Comparison of ENCODE assay signal across 7 cellular contexts in the genomic region with DNA sequence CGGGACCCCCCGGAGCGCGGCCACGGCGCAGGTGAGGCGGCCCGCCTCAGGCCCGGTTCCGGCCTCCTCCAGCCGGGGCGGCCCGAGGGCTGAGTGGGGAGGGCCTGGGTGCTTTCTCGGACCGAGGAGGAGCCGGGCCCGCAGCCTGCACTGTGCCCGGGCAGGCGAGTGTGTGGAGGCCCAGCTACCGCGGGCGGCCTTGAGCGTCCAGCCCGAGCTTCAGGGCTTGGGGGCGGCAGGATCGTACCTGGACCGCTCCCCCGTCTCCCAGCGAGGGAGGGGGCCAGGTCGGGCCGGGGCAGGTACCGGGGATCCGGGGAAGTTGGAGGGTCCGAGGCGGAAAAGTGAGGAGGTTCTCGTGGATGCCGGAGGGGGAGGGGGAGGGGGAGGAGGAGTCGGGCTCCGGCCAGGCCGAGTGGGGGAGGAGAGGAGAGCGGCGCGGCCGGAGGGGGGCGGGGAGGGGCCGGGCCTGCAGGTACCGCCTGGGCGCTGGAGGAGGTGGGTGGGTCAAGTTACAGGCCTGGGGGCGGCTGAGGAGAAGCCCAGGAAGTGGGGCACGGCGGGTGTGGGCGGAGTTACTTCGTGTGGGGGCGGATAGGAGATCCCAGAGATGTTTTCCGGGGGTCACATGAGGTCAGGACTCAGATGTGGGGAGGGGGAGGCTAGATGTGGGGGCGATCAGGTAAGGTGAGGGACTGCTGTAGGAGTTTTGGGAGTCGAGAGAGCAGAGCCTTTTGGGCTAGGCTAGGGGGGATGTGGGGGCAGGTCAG. TPM values are rescaled to one million over a fixed set of nuclear protein-coding genes. Genes with fewer than 3 reads are reported as not detected.
DNase-seq lines count a peak whose midpoint lies in the region; ATAC-seq and TF ChIP-seq lines count a peak whose summit lies in the region.

No MANE protein-coding gene starts in this region.

- CTCF ChIA-PET in MCF 10A (lab: Yijun Ruan, JAX) = interaction anchor here (0.8 to 1.2 kb wide), 3 partner anchors 10 to 135 kb away, joined by 3 read pairs; no protein-coding TSS in a partner anchor

- no peak overlapping the region for H2AFZ ChIP-seq in OCI-LY3 (ENCODE audit: low read depth, low read length)

- H3K4me1 Mint-ChIP-seq in MCF 10A (ENCODE audit: insufficient read depth, unreplicated experiment) = peaks cover 30% of the 10 kb centered on the region
- peaks cover 79% of the 10 kb centered on the region for H3K4me1 Mint-ChIP-seq in stimulated activated naive CD8-positive, alpha-beta T cell treated with anti-CD3 and anti-CD28 coated beads, Interleukin-15, Interleukin-2, amounts not matched to agents 100 ng/mL and 50 ng/mL, for 24 hours (ENCODE audit: low read depth)

- no peaks in the 10 kb centered on the region for H3K27me3 ChIP-seq in OCI-LY3 (ENCODE audit: low read depth, low read length)

- POLR2A ChIA-PET in MCF 10A (lab: Yijun Ruan, JAX) = interaction anchor here (0.5 to 5.8 kb wide), 13 partner anchors 25 to 330 kb away, joined by 3 to 61 read pairs (median 6); partner anchors contain the start of genes IER2 and STX10

- intact Hi-C loops in MCF 10A (cut with micrococcal nuclease) = loop anchor here (2.0 to 5.0 kb wide), 3 partner anchors 32 to 629 kb away; partner anchors contain the start of genes IER2 and STX10
- intact Hi-C loops in left colon (cut with DNase I, micrococcal nuclease) = no loop called here

- no peaks in the 10 kb centered on the region for H3K9me3 Mint-ChIP-seq in MCF 10A (ENCODE audit: unreplicated experiment)
- H3K9me3 Mint-ChIP-seq in stimulated activated naive CD8-positive, alpha-beta T cell treated with anti-CD3 and anti-CD28 coated beads, Interleukin-15, Interleukin-2, amounts not matched to agents 100 ng/mL and 50 ng/mL, for 24 hours = no peaks in the 10 kb centered on the region

- peaks cover 76% of the 10 kb centered on the region for H3K79me2 ChIP-seq in OCI-LY3 (ENCODE audit: low read length)

- no TSS peak for BruUV-seq in MCF 10A (replicated peaks; lab: Mats Ljungman, UMichigan)

- no peaks in the 10 kb centered on the region for H3K27me3 Mint-ChIP-seq in MCF 10A (ENCODE audit: insufficient read depth, unreplicated experiment)
- H3K27me3 Mint-ChIP-seq in stimulated activated naive CD8-positive, alpha-beta T cell treated with anti-CD3 and anti-CD28 coated beads, Interleukin-15, Interleukin-2, amounts not matched to agents 100 ng/mL and 50 ng/mL, for 24 hours = no peaks in the 10 kb centered on the region

- H3K9ac ChIP-seq in OCI-LY3 (ENCODE audit: low read length) = peak overlapping the region; percentile 99

- peak overlapping the region; percentile 72 for H3K27ac ChIP-seq in OCI-LY3 (ENCODE audit: low read length)

- H3K4me3 ChIP-seq in GM08714 (ENCODE audit: low read length) (peak overlapping the region; percentile 95), HFF-Myc (replicated peaks; ENCODE audit: low read depth, low read length) (peak overlapping the region; percentile 86), OCI-LY3 (ENCODE audit: low read length) (peak overlapping the region; percentile 96)

- H3K36me3 ChIP-seq in OCI-LY3 (replicated peaks; ENCODE audit: low read depth, low read length) = peaks cover 7% of the 10 kb centered on the region

- peaks cover 17% of the 10 kb centered on the region for H3K36me3 Mint-ChIP-seq in MCF 10A (ENCODE audit: insufficient read depth, unreplicated experiment)
- H3K36me3 Mint-ChIP-seq in stimulated activated naive CD8-positive, alpha-beta T cell treated with anti-CD3 and anti-CD28 coated beads, Interleukin-15, Interleukin-2, amounts not matched to agents 100 ng/mL and 50 ng/mL, for 24 hours (ENCODE audit: low read depth) = peaks cover 29% of the 10 kb centered on the region

- DNase-seq in HFF-Myc (ENCODE audit: extremely low read depth, low read depth) (no peak), MCF 10A (ENCODE audit: unreplicated experiment) (peak; percentile 55), left colon (peak; percentile 69 to 72)

- H3K9me3 ChIP-seq in OCI-LY3 (ENCODE audit: insufficient read depth, low read length) = no peaks in the 10 kb centered on the region

- peaks cover 45% of the 10 kb centered on the region for H4K20me1 ChIP-seq in OCI-LY3 (ENCODE audit: insufficient read depth, low read length)

- H3K4me2 ChIP-seq in OCI-LY3 (ENCODE audit: low read length) = peak overlapping the region; percentile 78

- H3K4me3 Mint-ChIP-seq in MCF 10A (ENCODE audit: unreplicated experiment) = peak overlapping the region; percentile 74
- H3K4me3 Mint-ChIP-seq in stimulated activated naive CD8-positive, alpha-beta T cell treated with anti-CD3 and anti-CD28 coated beads, Interleukin-15, Interleukin-2, amounts not matched to agents 100 ng/mL and 50 ng/mL, for 24 hours = peak overlapping the region; percentile 83

- H3K27ac Mint-ChIP-seq in MCF 10A (ENCODE audit: low read depth, unreplicated experiment) = peak overlapping the region; percentile 86
- peak overlapping the region; percentile 79 for H3K27ac Mint-ChIP-seq in stimulated activated naive CD8-positive, alpha-beta T cell treated with anti-CD3 and anti-CD28 coated beads, Interleukin-15, Interleukin-2, amounts not matched to agents 100 ng/mL and 50 ng/mL, for 24 hours

- TF ChIP-seq CTCF in HFF-Myc (IDR thresholded peaks at IDR 0.05; ENCODE audit: low read depth, low read length, missing control alignments) (no peak), OCI-LY3 (IDR thresholded peaks at IDR 0.05; ENCODE audit: low read depth, low read length) (no peak), MCF 10A (IDR thresholded peaks at IDR 0.05; ENCODE audit: unreplicated experiment) (no peak)

- ATAC-seq in left colon (peak; percentile 17), GM19328 (IDR thresholded peaks at IDR 0.05; ENCODE audit: unreplicated experiment) (no peak)

- peaks cover 16% of the 10 kb centered on the region for H3K4me1 ChIP-seq in OCI-LY3 (ENCODE audit: low read length)

RNA-seq across cellular contexts. Expression of gene NACC1, which starts 0.5 kb away (rescaled TPM):
- total RNA-seq in MCF 10A (2022) (55.9 and 67.3 TPM in 2 replicates), left colon (10 to 100 TPM; 56.1 to 67.2 TPM)

RNA-seq across cellular contexts. Expression of gene TRMT1, which starts 2.1 kb away (rescaled TPM):
- total RNA-seq in MCF 10A (2022) = 47.5 and 63.2 TPM in 2 replicates
- total RNA-seq in left colon = 10 to 100 TPM; 22.0 to 23.6 TPM

RNA-seq across cellular contexts. Expression of gene LYL1, which starts 16.0 kb away (rescaled TPM):
- not detected in 2 replicates for total RNA-seq in MCF 10A (2022)
- 1 to 10 TPM; 2.0 to 4.5 TPM for total RNA-seq in left colon

RNA-seq across cellular contexts. Expression of gene STX10, which starts 31.6 kb away (rescaled TPM):
- 35.2 and 37.9 TPM in 2 replicates for total RNA-seq in MCF 10A (2022)
- 10 to 100 TPM; 48.0 to 66.0 TPM for total RNA-seq in left colon

RNA-seq across cellular contexts. Expression of gene IER2, which starts 31.6 kb away (rescaled TPM):
- total RNA-seq in MCF 10A (2022) (63.0 and 92.3 TPM in 2 replicates), left colon (100 to 1,000 TPM; 116 to 155 TPM)
